Comparison of ENCODE assay signal across 18 cellular contexts in the genomic region with DNA sequence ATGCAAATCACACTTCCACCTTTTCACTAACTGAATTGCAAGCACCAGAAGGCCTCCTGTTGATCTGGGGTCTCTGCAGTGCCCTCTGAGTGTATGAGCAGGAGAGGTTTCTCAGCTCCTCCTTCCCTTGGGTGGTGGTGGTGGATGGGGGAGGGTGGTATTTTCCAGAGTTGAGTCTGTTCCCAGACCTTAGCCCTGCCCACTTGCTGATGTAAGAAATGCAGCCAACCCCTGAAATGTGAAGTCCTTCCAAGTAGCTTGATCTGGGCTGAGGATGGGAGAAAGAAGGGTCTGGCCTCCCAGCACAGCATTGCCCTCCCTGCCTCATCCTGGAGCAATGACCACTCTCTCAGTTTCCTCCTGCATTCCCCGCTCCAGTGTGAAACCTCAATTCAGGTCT. TPM values are rescaled to one million over a fixed set of nuclear protein-coding genes. Genes with fewer than 3 reads are reported as not detected.
DNase-seq lines count a peak whose midpoint lies in the region; ATAC-seq, FAIRE-seq and TF ChIP-seq lines count a peak whose summit lies in the region.
"Had no signal": no experiment of that assay in that cellular context is flagged by ENCODE, and none has a peak within 500 bp of the region (broad histone marks: within the 10 kb centered on the region; RNA-seq: fewer than 3 reads in every experiment).

No MANE protein-coding gene starts in this region.

- no peak overlapping the region for H3K23ac ChIP-seq in H1 (ENCODE audit: insufficient read length)

- H3K79me2 ChIP-seq in H1 (ENCODE audit: control insufficient read depth in 1 of 2, insufficient read depth in 2 of 2, low read length in 2 of 2), result no peaks in the 10 kb centered on the region

- no peaks in the 10 kb centered on the region for H3K9me3 Mint-ChIP-seq in nephron progenitor cell
- H3K9me3 Mint-ChIP-seq: activated CD4-positive, alpha-beta memory T cell treated with anti-CD3 and anti-CD28 coated beads, Interleukin-2, amount 10 ng/mL, durations not matched to agents 7 days and 5 days; CD4-positive, alpha-beta memory T cell; central memory CD8-positive, alpha-beta T cell; T-helper 1 cell treated with Interleukin-12 subunit alpha and Interleukin-12 subunit beta and Interleukin-4 antibody, amounts not matched to agents 30 μg/mL and 1 μg/mL, for 36 hours had no signal

- H3K27me3 ChIP-seq in H1 (replicated peaks in 1 of 4; ENCODE audit: control insufficient read depth in 3 of 4, extremely low read depth in 1 of 4, insufficient read depth in 3 of 4, low read length in 3 of 4), result peaks cover 57 to 97% (median 84%) of the 10 kb centered on the region in 4 experiments
- peaks cover 100% of the 10 kb centered on the region for H3K27me3 ChIP-seq in left ventricle myocardium inferior (ENCODE audit: low read depth)

- H2BK15ac ChIP-seq in H1 (ENCODE audit: low read length), result peak overlapping the region; percentile 31; the same call in 1 of the 2 replicates

- WGBS in H1 (ENCODE audit: extremely low coverage in 1 of 2, insufficient coverage in 1 of 2, insufficient read length in 1 of 2, insufficient replicate concordance in 2 of 2, low coverage in 1 of 2, low lambda C conversion rate in 2 of 2, missing lambda C conversion rate in 1 of 2), 2 experiments, result 69% methylated on average over 1 of the region's 1 CpG; no CpG with 5 or more reads in 1 of the 2 experiments

- peaks cover 77% of the 10 kb centered on the region for H3K27me3 Mint-ChIP-seq in nephron progenitor cell (ENCODE audit: low read depth, poor library complexity)
- H3K27me3 Mint-ChIP-seq: activated CD4-positive, alpha-beta memory T cell treated with anti-CD3 and anti-CD28 coated beads, Interleukin-2, amount 10 ng/mL, durations not matched to agents 7 days and 5 days; CD4-positive, alpha-beta memory T cell; central memory CD8-positive, alpha-beta T cell had no signal

- H2BK120ac ChIP-seq in H1 (replicated peaks; ENCODE audit: low read depth, low read length), result no peak overlapping the region

- peak; percentile 22 for DNase-seq in ELR (ENCODE audit: low read depth)
- peak; percentile 27 for DNase-seq in NB4 (ENCODE audit: low read depth)
- DNase-seq in H1 (ENCODE audit: low read depth in 1 of 2, low spot score in 2 of 2), result no peak
- DNase-seq in nephron progenitor cell, result no peak
- no peak for DNase-seq in putamen (ENCODE audit: low spot score)
- DNase-seq in NCI-H345 treated with DMSO at 0.1 percent for 48 hours (lab: John Stamatoyannopoulos, UW; ENCODE audit: unreplicated experiment), result no peak
- DNase-seq in left ventricle myocardium inferior, result no peak
- DNase-seq: activated CD4-positive, alpha-beta memory T cell treated with anti-CD3 and anti-CD28 coated beads, Interleukin-2, amount 10 ng/mL, durations not matched to agents 7 days and 5 days; activated gamma-delta T cell treated with Interleukin-2 at 50 U/mL for 16 hours; CD4-positive, alpha-beta memory T cell; naive B cell; thyroid gland had no signal

- no peak for TF ChIP-seq EP300 in H1 (IDR thresholded peaks at IDR 0.05; ENCODE audit: borderline replicate concordance in 1 of 2, low read depth in 2 of 2, low read length in 2 of 2)

- no peak for ATAC-seq in HG03457 (IDR thresholded peaks at IDR 0.05; ENCODE audit: unreplicated experiment)
- ATAC-seq: Panc1 had no signal

- H3K9me3 ChIP-seq in H1 (ENCODE audit: insufficient read depth in 2 of 2, low read depth in 1 of 2, low read length in 1 of 2), result no peaks in the 10 kb centered on the region
- no peaks in the 10 kb centered on the region for H3K9me3 ChIP-seq in left ventricle myocardium inferior (replicated peaks)
- H3K9me3 ChIP-seq: thyroid gland had no signal

- peaks cover 13% of the 10 kb centered on the region for H3K36me3 Mint-ChIP-seq in nephron progenitor cell (ENCODE audit: low read depth)
- H3K36me3 Mint-ChIP-seq: naive B cell had no signal

- no peak overlapping the region for H4K8ac ChIP-seq in H1 (ENCODE audit: extremely low read depth, insufficient read depth, low read length)

- H3K4me1 ChIP-seq in H1 (replicated peaks in 1 of 4; ENCODE audit: control insufficient read depth in 3 of 4, insufficient read depth in 4 of 4, low read length in 3 of 4) (peaks cover 0 to 31% (median 15%) of the 10 kb centered on the region in 4 experiments; a peak in 5 of 7 replicates), left ventricle myocardium inferior (peaks cover 38% of the 10 kb centered on the region)

- H4K91ac ChIP-seq in H1 (replicated peaks; ENCODE audit: insufficient read length, low read length), result no peak overlapping the region

- TF ChIP-seq POLR2A in NB4 (IDR thresholded peaks at IDR 0.05; ENCODE audit: extremely low read depth, insufficient read length) (no peak), H1 (IDR thresholded peaks at IDR 0.05; ENCODE audit: control extremely low read depth in 1 of 2, low read depth in 2 of 2, low read length in 2 of 2) (no peak)

- no peak overlapping the region for H3K27ac ChIP-seq in H1 (ENCODE audit: low read depth, low read length)
- no peak overlapping the region for H3K27ac ChIP-seq in left ventricle myocardium inferior (replicated peaks)
- H3K27ac ChIP-seq: skin epidermis, thyroid gland had no signal

- CTCF ChIA-PET in H1 (lab: Charles Lee; ENCODE audit: partially characterized antibody), result interaction anchor here (0.6 to 9.7 kb wide), 43 partner anchors 10 to 334 kb away, joined by 3 to 140 read pairs (median 4); no protein-coding TSS in a partner anchor

- intact Hi-C loops in left ventricle myocardium inferior (cut with micrococcal nuclease), result loop anchor here (10.0 kb wide), 1 partner anchor 283 kb away; no protein-coding TSS in a partner anchor

- H3K4me3 ChIP-seq in NB4 (ENCODE audit: low read depth, low read length), result no peak overlapping the region
- H3K4me3 ChIP-seq in H1 (ENCODE audit: extremely low read depth in 1 of 4, insufficient read depth in 2 of 4, low read depth in 3 of 4, low read length in 4 of 4), result no peak overlapping the region
- no peak overlapping the region for H3K4me3 ChIP-seq in left ventricle myocardium inferior
- H3K4me3 ChIP-seq: skin epidermis, thyroid gland had no signal

- H3K79me1 ChIP-seq in H1 (ENCODE audit: low read depth, low read length), result no peaks in the 10 kb centered on the region

- H3K4me3 Mint-ChIP-seq in nephron progenitor cell, result peak overlapping the region; percentile 7
- H3K4me3 Mint-ChIP-seq: activated CD4-positive, alpha-beta memory T cell treated with anti-CD3 and anti-CD28 coated beads, Interleukin-2, amount 10 ng/mL, durations not matched to agents 7 days and 5 days had no signal

- peaks cover 3% of the 10 kb centered on the region; the same call in 1 of the 2 replicates for H3K23me2 ChIP-seq in H1 (ENCODE audit: low read depth, low read length)

- POLR2A ChIA-PET in H1 (lab: Charles Lee; ENCODE audit: partially characterized antibody), result interaction anchor here (0.8 to 0.9 kb wide), 2 partner anchors 13 to 19 kb away, joined by 3 to 4 read pairs; no protein-coding TSS in a partner anchor

- peaks cover 8 to 19% of the 10 kb centered on the region in 2 experiments for H4K20me1 ChIP-seq in H1 (replicated peaks in 1 of 2; ENCODE audit: control insufficient read depth in 1 of 2, insufficient read depth in 2 of 2, low read length in 2 of 2)

- no peak overlapping the region for H2AFZ ChIP-seq in H1 (ENCODE audit: low read length)

- H2BK20ac ChIP-seq in H1 (ENCODE audit: low read length), result no peak overlapping the region

- no peak for TF ChIP-seq CTCF in NB4 (IDR thresholded peaks at IDR 0.05; ENCODE audit: low read depth, low read length)
- no peak for TF ChIP-seq CTCF in H1 (IDR thresholded peaks at IDR 0.05; ENCODE audit: control extremely low read depth in 1 of 3, insufficient read depth in 1 of 3, low read depth in 1 of 3, low read length in 3 of 3)
- TF ChIP-seq CTCF in nephron progenitor cell (IDR thresholded peaks at IDR 0.05), result no peak
- no peak for TF ChIP-seq CTCF in left ventricle myocardium inferior (IDR thresholded peaks at IDR 0.05; ENCODE audit: borderline replicate concordance)

- no peak overlapping the region for H3K9ac ChIP-seq in H1 (replicated peaks in 1 of 4; ENCODE audit: extremely low read depth in 1 of 4, low read depth in 3 of 4, low read length in 3 of 4)

- H2AK5ac ChIP-seq in H1 (ENCODE audit: low read depth, low read length), result 0 out of 2 replicates have a peak overlapping the region, but pooled peaks have one; percentile 24

- no peak for TF ChIP-seq RAD21 in H1 (IDR thresholded peaks at IDR 0.05 in 1 of 2, conservative IDR thresholded peaks at IDR 0.05 in 1 of 2; ENCODE audit: low read depth in 2 of 2, low read length in 2 of 2)

- no peak overlapping the region for H3K27ac Mint-ChIP-seq in nephron progenitor cell
- H3K27ac Mint-ChIP-seq: activated CD4-positive, alpha-beta memory T cell treated with anti-CD3 and anti-CD28 coated beads, Interleukin-2, amount 10 ng/mL, durations not matched to agents 7 days and 5 days had no signal

- H4K5ac ChIP-seq in H1 (ENCODE audit: insufficient read length, low read depth, low read length), result no peak overlapping the region

- H3K36me3 ChIP-seq in H1 (ENCODE audit: control insufficient read depth in 2 of 4, insufficient read depth in 4 of 4, low read length in 3 of 4), result no peaks in the 10 kb centered on the region
- no peaks in the 10 kb centered on the region for H3K36me3 ChIP-seq in left ventricle myocardium inferior
- H3K36me3 ChIP-seq: thyroid gland had no signal

- no peak overlapping the region; a peak in 1 of 4 replicates for H3K4me2 ChIP-seq in H1 (ENCODE audit: insufficient read depth in 1 of 2, low read depth in 2 of 2, low read length in 2 of 2)

- peak overlapping the region; percentile 60; the same call in 1 of the 2 replicates for H2BK12ac ChIP-seq in H1 (ENCODE audit: low read depth, low read length)

- FAIRE-seq in H1 (lab: Jason Lieb, UNC), result no peak

- H3K18ac ChIP-seq in H1 (ENCODE audit: extremely low read depth, low read length), result no peak overlapping the region

- no peak overlapping the region for H3K4ac ChIP-seq in H1 (replicated peaks; ENCODE audit: insufficient read length, low read depth, low read length)

- no peak overlapping the region for H3K14ac ChIP-seq in H1 (ENCODE audit: insufficient read length)

- H2BK5ac ChIP-seq in H1 (ENCODE audit: low read depth, low read length), result no peak overlapping the region

- no peak overlapping the region for H3K56ac ChIP-seq in H1 (replicated peaks; ENCODE audit: insufficient read length, low read depth, low read length)

- peaks cover 77% of the 10 kb centered on the region for H3K4me1 Mint-ChIP-seq in nephron progenitor cell

RNA-seq across cellular contexts. Expression of gene FOXD2, which starts 6.3 kb away (rescaled TPM):
- total RNA-seq in H1 (2021; fragmentation: NEBNext Ultra II Directional; extraction: Animal tissue kit (Norgen Biotek cat#: 25700)), result not detected in 2 replicates
- polyA plus RNA-seq in H1 (2011; rRNA removed), result not detected in 2 replicates
- polyA plus RNA-seq in H1 (2011; cell fraction: cytosol; rRNA removed), result not detected
- polyA plus RNA-seq in H1 (2011; cell fraction: nucleus; rRNA removed), result not detected
- 0.04 TPM in 1 of 4 replicates, not detected in the others for polyA plus RNA-seq in H1 (2012, experiment 1 of 2)
- not detected for polyA plus RNA-seq in H1 (2012, experiment 2 of 2)
- polyA plus RNA-seq in H1 (2013, experiment 1 of 2), result under 0.01 TPM
- polyA plus RNA-seq in H1 (2013, experiment 2 of 2), result not detected
- polyA minus RNA-seq in H1 (2011; rRNA and poly(A)+ RNA removed), result 0.02 TPM in 1 of 2 replicates, not detected in the other
- polyA minus RNA-seq in H1 (2011; cell fraction: cytosol; rRNA and poly(A)+ RNA removed), result not detected
- polyA minus RNA-seq in H1 (2011; cell fraction: nucleus; rRNA and poly(A)+ RNA removed), result not detected
- total RNA-seq in left ventricle myocardium inferior, result not detected
- total RNA-seq: epithelial cell of proximal tubule had no signal

RNA-seq across cellular contexts. Expression of gene FOXE3, which starts 15.4 kb away (rescaled TPM):
- total RNA-seq in H1 (2021; fragmentation: NEBNext Ultra II Directional; extraction: Animal tissue kit (Norgen Biotek cat#: 25700)), result 0.27 TPM in 1 of 2 replicates, not detected in the other
- polyA plus RNA-seq in H1 (2011; rRNA removed), result 0.18 and 0.22 TPM in 2 replicates
- polyA plus RNA-seq in H1 (2011; cell fraction: cytosol; rRNA removed), result 0.04 TPM
- polyA plus RNA-seq in H1 (2011; cell fraction: nucleus; rRNA removed), result 0.10 TPM
- polyA plus RNA-seq in H1 (2012, experiment 1 of 2), result 0.25 to 0.52 TPM (median 0.38 TPM) in 4 replicates
- polyA plus RNA-seq in H1 (2012, experiment 2 of 2), result 0.26 TPM
- polyA plus RNA-seq in H1 (2013, experiment 1 of 2), result 0.10 TPM
- 0.17 TPM for polyA plus RNA-seq in H1 (2013, experiment 2 of 2)
- 0.17 TPM in 1 of 2 replicates, not detected in the other for polyA minus RNA-seq in H1 (2011; rRNA and poly(A)+ RNA removed)
- polyA minus RNA-seq in H1 (2011; cell fraction: cytosol; rRNA and poly(A)+ RNA removed), result not detected
- polyA minus RNA-seq in H1 (2011; cell fraction: nucleus; rRNA and poly(A)+ RNA removed), result not detected
- total RNA-seq in left ventricle myocardium inferior, result not detected
- total RNA-seq: activated CD4-positive, alpha-beta memory T cell treated with anti-CD3 and anti-CD28 coated beads, Interleukin-2, amount 10 ng/mL, durations not matched to agents 7 days and 5 days; CD4-positive, alpha-beta memory T cell; epithelial cell of proximal tubule; thyroid gland had no signal
- polyA plus RNA-seq: CD4-positive, alpha-beta memory T cell had no signal

Comparison
In these comparisons a context has a peak if more than half of its experiments do, and no peak if none do; other contexts are left out.
1. DNase-seq: peak in ELR (single experiment) and NB4 (single experiment); none in H1 (0 of 2), nephron progenitor cell (single experiment), putamen (single experiment), NCI-H345 treated with DMSO at 0.1 percent for 48 hours (single experiment) and left ventricle myocardium inferior (single experiment).